ENCODE assay signal across 1 cellular context in genomic region chr6:167846997-167847606, GRCh38.
A peak's percentile ranks its signal among the peaks of the same experiment; 100 is the strongest.
TF ChIP-seq lines count a peak whose summit lies in the region.

No MANE protein-coding gene starts in this region.

TF ChIP-seq in K562, 482 proteins besides CTCF, POLR2A, EP300 and RAD21 (continued from another document):
- TF ChIP-seq CUX1 (CRISPR knock-in tag; IDR thresholded peaks at IDR 0.05) (no peak), SMARCA4 (IDR thresholded peaks at IDR 0.05) (peak; percentile 92), MAFG (tag; conservative IDR thresholded peaks at IDR 0.05) (peak; percentile 52; the same call in 1 of the 2 replicates), CHD4 (IDR thresholded peaks at IDR 0.05; ENCODE audit: insufficient read depth, insufficient replicate concordance, low read depth, low read length, poor library complexity, severe bottlenecking) (no peak), BCOR (IDR thresholded peaks at IDR 0.05) (no peak), STAT5A (IDR thresholded peaks at IDR 0.05; ENCODE audit: borderline replicate concordance, low read length) (peak; percentile 24; the same call in 1 of the 2 replicates), RBFOX2 (IDR thresholded peaks at IDR 0.05; ENCODE audit: low read depth, low read length) (no peak), MITF (IDR thresholded peaks at IDR 0.05) (no peak), ZBTB1 (CRISPR knock-in tag; IDR thresholded peaks at IDR 0.05; ENCODE audit: borderline replicate concordance, low read depth) (no peak), MNT (conservative IDR thresholded peaks at IDR 0.05) (no peak), SRSF7 (optimal IDR thresholded peaks at IDR 0.05; ENCODE audit: low read depth, low read length) (no peak), ZNF316 (IDR thresholded peaks at IDR 0.05) (peak; percentile 58)
- TF ChIP-seq, protein P1, sequence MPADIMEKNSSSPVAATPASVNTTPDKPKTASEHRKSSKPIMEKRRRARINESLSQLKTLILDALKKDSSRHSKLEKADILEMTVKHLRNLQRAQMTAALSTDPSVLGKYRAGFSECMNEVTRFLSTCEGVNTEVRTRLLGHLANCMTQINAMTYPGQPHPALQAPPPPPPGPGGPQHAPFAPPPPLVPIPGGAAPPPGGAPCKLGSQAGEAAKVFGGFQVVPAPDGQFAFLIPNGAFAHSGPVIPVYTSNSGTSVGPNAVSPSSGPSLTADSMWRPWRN (IDR thresholded peaks at IDR 0.05; ENCODE audit: low read depth), result no peak
- TF ChIP-seq, protein P2, sequence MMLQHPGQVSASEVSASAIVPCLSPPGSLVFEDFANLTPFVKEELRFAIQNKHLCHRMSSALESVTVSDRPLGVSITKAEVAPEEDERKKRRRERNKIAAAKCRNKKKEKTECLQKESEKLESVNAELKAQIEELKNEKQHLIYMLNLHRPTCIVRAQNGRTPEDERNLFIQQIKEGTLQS (IDR thresholded peaks at IDR 0.05), result peak; percentile 56; the same call in 1 of the 2 replicates
- TF ChIP-seq, protein P2 (CRISPR knock-in tag; conservative IDR thresholded peaks at IDR 0.05), result no peak
